In genomic region chr22:45942344-45942743, GRCh38 we compare ENCODE assay signal across 24 cellular contexts. TPM values are rescaled to one million over a fixed set of nuclear protein-coding genes. Genes with fewer than 3 reads are reported as not detected.
A peak's percentile ranks its signal among the peaks of the same experiment; 100 is the strongest.
DNase-seq lines count a peak whose midpoint lies in the region; ATAC-seq, FAIRE-seq and TF ChIP-seq lines count a peak whose summit lies in the region.
"Had no signal": no experiment of that assay in that cellular context is flagged by ENCODE, and none has a peak within 500 bp of the region (broad histone marks: within the 10 kb centered on the region; RNA-seq: fewer than 3 reads in every experiment).

No MANE protein-coding gene starts in this region.

- ATAC-seq in A549: peak; percentile 12 to 15; a peak in 3 of 6 replicates
- peak; percentile 23 for ATAC-seq in left lobe of liver
- ATAC-seq in GM21515 (IDR thresholded peaks at IDR 0.05; ENCODE audit: unreplicated experiment): no peak
- no peak for ATAC-seq in HG03196 (IDR thresholded peaks at IDR 0.05; ENCODE audit: unreplicated experiment)

- TF ChIP-seq CTCF in A549 (IDR thresholded peaks at IDR 0.05) (no peak), RWPE1 (conservative IDR thresholded peaks at IDR 0.05; ENCODE audit: low read depth) (no peak)

- no peak for DNase-seq in A549 (ENCODE audit: low read depth in 1 of 2, low spot score in 1 of 2)
- peak; percentile 71 for DNase-seq in HuH-7 (ENCODE audit: low spot score)
- DNase-seq in RWPE1 (ENCODE audit: low spot score): no peak
- no peak for DNase-seq in left lobe of liver (ENCODE audit: low spot score)
- DNase-seq in stimulated activated CD4-positive, alpha-beta T cell treated with anti-CD3 and anti-CD28 coated beads, Interleukin-4, amount 100 ng/mL, for 4 hours: no peak
- DNase-seq in inferior parietal cortex (ENCODE audit: extremely low spot score): no peak
- DNase-seq: 8988T; C1 segment of cervical spinal cord; Calu3; CD4-positive, alpha-beta memory T cell; COR-L47; DMS53; DMS79 treated with DMSO at 0.1 percent for 48 hours; GF-D8; GOT3; H7; HCEC 1CT had no signal

- CTCF ChIA-PET in A549 (lab: Yijun Ruan, JAX) (interaction anchor here (0.7 kb wide), 1 partner anchor 78 kb away, joined by 3 read pairs; no protein-coding TSS in a partner anchor), RWPE1 (lab: Yijun Ruan, JAX) (interaction anchor here (0.7 kb wide), 1 partner anchor 67 kb away, joined by 4 read pairs; no protein-coding TSS in a partner anchor)

- FAIRE-seq in A549 (lab: Jason Lieb, UNC): no peak
- FAIRE-seq: GM12891, GM18507 had no signal

- TF ChIP-seq RAD21 in A549 (conservative IDR thresholded peaks at IDR 0.05 in 1 of 2, IDR thresholded peaks at IDR 0.05 in 1 of 2): no peak

- H3K4me1 ChIP-seq in A549: peaks cover 42% of the 10 kb centered on the region

- peak overlapping the region in 1 of 2 experiments; percentile 35; a peak in 2 of 6 replicates for H3K27ac ChIP-seq in A549
- H3K27ac ChIP-seq in RWPE1: peak overlapping the region; percentile 94

- no peak for TF ChIP-seq EP300 in A549 (IDR thresholded peaks at IDR 0.05)

- 87% methylated on average over 5 of the region's 9 CpGs for WGBS in A549 (ENCODE audit: missing lambda C conversion rate)

- no peak overlapping the region for H3K4me2 ChIP-seq in A549

- H3K9me3 ChIP-seq in A549: no peaks in the 10 kb centered on the region

- POLR2A ChIA-PET in A549 (lab: Yijun Ruan, JAX) (no interaction called here), RWPE1 (lab: Yijun Ruan, JAX; ENCODE audit: low non-redundant PET) (no interaction called here)

- TF ChIP-seq POLR2A in A549 (IDR thresholded peaks at IDR 0.05; ENCODE audit: low read length): no peak

- no peak overlapping the region for H3K4me3 ChIP-seq in A549

TF ChIP-seq in A549, 52 proteins besides CTCF, POLR2A, EP300 and RAD21:
- TF ChIP-seq PHF8 (IDR thresholded peaks at IDR 0.05; ENCODE audit: borderline replicate concordance, low read depth) (no peak), ZNF302 (CRISPR knock-in tag; IDR thresholded peaks at IDR 0.05) (no peak), SREBF2 (IDR thresholded peaks at IDR 0.05) (no peak), POLR2AphosphoS2 (conservative IDR thresholded peaks at IDR 0.05; ENCODE audit: low read length) (no peak), KDM5A (IDR thresholded peaks at IDR 0.05) (no peak), MAFK (IDR thresholded peaks at IDR 0.05; ENCODE audit: partially characterized antibody) (no peak), RARB (CRISPR knock-in tag; IDR thresholded peaks at IDR 0.05) (no peak), JUN (IDR thresholded peaks at IDR 0.05) (no peak), CBX2 (IDR thresholded peaks at IDR 0.05; ENCODE audit: borderline replicate concordance, low read depth) (no peak), TFCP2L1 (CRISPR knock-in tag; IDR thresholded peaks at IDR 0.05) (no peak), EHF (CRISPR knock-in tag; IDR thresholded peaks at IDR 0.05) (no peak), GATA3 (IDR thresholded peaks at IDR 0.05; ENCODE audit: borderline replicate concordance) (no peak), CEBPB (IDR thresholded peaks at IDR 0.05) (no peak)
- TF ChIP-seq, protein P1, sequence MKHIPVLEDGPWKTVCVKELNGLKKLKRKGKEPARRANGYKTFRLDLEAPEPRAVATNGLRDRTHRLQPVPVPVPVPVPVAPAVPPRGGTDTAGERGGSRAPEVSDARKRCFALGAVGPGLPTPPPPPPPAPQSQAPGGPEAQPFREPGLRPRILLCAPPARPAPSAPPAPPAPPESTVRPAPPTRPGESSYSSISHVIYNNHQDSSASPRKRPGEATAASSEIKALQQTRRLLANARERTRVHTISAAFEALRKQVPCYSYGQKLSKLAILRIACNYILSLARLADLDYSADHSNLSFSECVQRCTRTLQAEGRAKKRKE (CRISPR knock-in tag; IDR thresholded peaks at IDR 0.05; ENCODE audit: low read depth): no peak
- TF ChIP-seq, protein P2, sequence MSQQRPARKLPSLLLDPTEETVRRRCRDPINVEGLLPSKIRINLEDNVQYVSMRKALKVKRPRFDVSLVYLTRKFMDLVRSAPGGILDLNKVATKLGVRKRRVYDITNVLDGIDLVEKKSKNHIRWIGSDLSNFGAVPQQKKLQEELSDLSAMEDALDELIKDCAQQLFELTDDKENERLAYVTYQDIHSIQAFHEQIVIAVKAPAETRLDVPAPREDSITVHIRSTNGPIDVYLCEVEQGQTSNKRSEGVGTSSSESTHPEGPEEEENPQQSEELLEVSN (IDR thresholded peaks at IDR 0.05; ENCODE audit: borderline replicate concordance, low read depth): no peak

RNA-seq across cellular contexts. Expression of gene WNT7B, which starts 34.6 kb away (rescaled TPM):
- polyA plus RNA-seq in A549 (2011; rRNA removed): 16.9 and 21.0 TPM in 2 replicates
- polyA plus RNA-seq in A549 (2012; cell fraction: cytosol; rRNA removed): 36.4 and 59.9 TPM in 2 replicates
- 48.0 and 49.6 TPM in 2 replicates for polyA plus RNA-seq in A549 (2012; cell fraction: nucleus; rRNA removed)
- polyA plus RNA-seq in A549 (2017; fragmentation: RNase III; extraction: RNeasy Plus Mini Kit Qiagen cat#74134 plus additional on column Dnase treatment): 80.8 to 92.0 TPM (median 82.2 TPM) in 3 replicates
- polyA minus RNA-seq in A549 (2011; rRNA and poly(A)+ RNA removed): 19.4 and 42.1 TPM in 2 replicates
- 0.08 TPM for total RNA-seq in left lobe of liver
- total RNA-seq: A673; CD4-positive, alpha-beta memory T cell; G401 had no signal
- polyA plus RNA-seq: BJ; CD4-positive, alpha-beta memory T cell had no signal

Comparison
In these comparisons a context has a peak if more than half of its experiments do, and no peak if none do; other contexts are left out.
1. ATAC-seq: peak in A549 (2 of 2) and left lobe of liver (single experiment); none in GM21515 (single experiment) and HG03196 (single experiment).